13 cellular contexts compared by ENCODE assay signal in the genomic region with DNA sequence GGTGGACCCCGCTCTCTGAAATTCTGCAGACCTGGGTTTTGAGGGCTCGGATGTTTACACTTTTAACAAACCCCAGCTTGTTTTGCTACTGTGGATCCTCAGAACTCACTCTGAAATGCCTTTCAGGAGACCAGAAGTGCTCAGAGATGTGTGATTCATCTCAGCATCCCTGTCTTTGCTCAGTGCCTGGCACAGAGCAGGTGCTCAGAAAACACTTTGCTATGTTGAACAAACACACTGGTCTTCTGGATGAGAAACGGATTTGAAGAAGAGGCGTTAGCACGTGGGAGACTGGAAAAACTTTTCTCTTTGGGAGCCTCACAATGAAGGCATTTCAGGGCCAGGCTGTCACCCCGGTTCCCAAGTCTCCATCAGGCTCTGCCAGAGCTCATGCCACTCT.
"Had no signal": no experiment of that assay in that cellular context is flagged by ENCODE, and none has a peak within 500 bp of the region (broad histone marks: within the 10 kb centered on the region; RNA-seq: fewer than 3 reads in every experiment).

No MANE protein-coding gene starts in this region.

- DNase-seq: activated B cell treated with CpG ODN at 0.5 μM for 24 hours; activated CD4-positive, alpha-beta T cell treated with anti-CD3 and anti-CD28 coated beads, Interleukin-2, amount 10 ng/mL, durations not matched to agents 24 days and 14 days; activated CD8-positive, alpha-beta memory T cell treated with anti-CD3 and anti-CD28 coated beads, Interleukin-2, amount 50 U/mL, for 48 hours; activated gamma-delta T cell; activated T-cell treated with anti-CD3 and anti-CD28 coated beads, Interleukin-2, amount 50 U/mL, for 72 hours; amniotic stem cell; effector CD8-positive, alpha-beta T cell; heart left ventricle; naive thymus-derived CD8-positive, alpha-beta T cell; stimulated activated CD4-positive, alpha-beta T cell treated with anti-CD3 and anti-CD28 coated beads, Interleukin-1b, Interleukin-23, amount 100 ng/mL, for 48 hours; stomach had no signal

- H3K4me3 ChIP-seq: heart left ventricle, mucosa of descending colon, stomach, thoracic aorta had no signal

- H3K27ac ChIP-seq: heart left ventricle, stomach, thoracic aorta had no signal

- H3K27me3 ChIP-seq: heart left ventricle, stomach had no signal

- H3K9me3 ChIP-seq: heart left ventricle, mucosa of descending colon, stomach, thoracic aorta had no signal
